In genomic region chr3:114290911-114291901, GRCh38 we compare ENCODE assay signal across 8 cellular contexts. TPM values are rescaled to one million over a fixed set of nuclear protein-coding genes. Genes with fewer than 3 reads are reported as not detected.
A peak's percentile ranks its signal among the peaks of the same experiment; 100 is the strongest.
DNase-seq lines count a peak whose midpoint lies in the region; ATAC-seq and TF ChIP-seq lines count a peak whose summit lies in the region.

No MANE protein-coding gene starts in this region.

- H3K27ac ChIP-seq in fibroblast of lung (ENCODE audit: insufficient read depth, low read length) (no peak overlapping the region), neuronal stem cell (replicated peaks; ENCODE audit: low read length) (no peak overlapping the region), suprapubic skin (no peak overlapping the region)

- WGBS in neuronal stem cell (ENCODE audit: extremely low coverage in 2 of 2, insufficient read length in 2 of 2, insufficient replicate concordance in 1 of 2), 2 donors = no CpG with 5 or more reads among the region's 23 CpGs
- 71% methylated on average over 9 of the region's 23 CpGs for WGBS in suprapubic skin

- no peak overlapping the region for H2BK5ac ChIP-seq in neuronal stem cell (ENCODE audit: low read length)

- no peaks in the 10 kb centered on the region for H3K79me1 ChIP-seq in neuronal stem cell (ENCODE audit: low read depth, low read length)

- no peak overlapping the region for H3K14ac ChIP-seq in neuronal stem cell (ENCODE audit: low read length)

- H3K4me3 ChIP-seq in NT2/D1 (ENCODE audit: insufficient read length, low read depth) (no peak overlapping the region), fibroblast of lung (replicated peaks in 1 of 4; ENCODE audit: control extremely low read depth in 1 of 4, insufficient read depth in 1 of 4, low read depth in 3 of 4, low read length in 4 of 4) (no peak overlapping the region), neuronal stem cell (ENCODE audit: low read length in 2 of 2) (no peak overlapping the region), suprapubic skin (no peak overlapping the region)

- H2AK5ac ChIP-seq in neuronal stem cell (ENCODE audit: low read depth, low read length) = no peak overlapping the region

- no peak overlapping the region for H2AFZ ChIP-seq in fibroblast of lung (ENCODE audit: low read length)
- H2AFZ ChIP-seq in neuronal stem cell (ENCODE audit: low read length) = peak overlapping the region; percentile 42

- no peak overlapping the region for H4K91ac ChIP-seq in neuronal stem cell (ENCODE audit: low read depth, low read length, poor library complexity)

- no peak overlapping the region for H3K4ac ChIP-seq in neuronal stem cell (ENCODE audit: low read length)

- H2BK120ac ChIP-seq in neuronal stem cell (ENCODE audit: low read depth, low read length) = no peak overlapping the region

- no peaks in the 10 kb centered on the region for H3K9me3 ChIP-seq in NT2/D1 (ENCODE audit: insufficient read depth, low read length)
- no peaks in the 10 kb centered on the region for H3K9me3 ChIP-seq in fibroblast of lung (ENCODE audit: control insufficient read depth, insufficient read depth, low read depth, low read length)
- no peaks in the 10 kb centered on the region for H3K9me3 ChIP-seq in neuronal stem cell (replicated peaks in 1 of 2; ENCODE audit: control insufficient read depth in 2 of 2, insufficient read depth in 1 of 2, low read depth in 1 of 2, low read length in 2 of 2)
- H3K9me3 ChIP-seq in suprapubic skin = no peaks in the 10 kb centered on the region

- no peaks in the 10 kb centered on the region for H3K79me2 ChIP-seq in fibroblast of lung (ENCODE audit: control insufficient read depth, insufficient read depth, low read length)

- TF ChIP-seq POLR2A in suprapubic skin (IDR thresholded peaks at IDR 0.05) = no peak

- H2BK15ac ChIP-seq in neuronal stem cell (ENCODE audit: low read length) = no peak overlapping the region

- peaks cover 6% of the 10 kb centered on the region for H3K4me1 ChIP-seq in NT2/D1 (ENCODE audit: insufficient read depth, insufficient read length)
- no peaks in the 10 kb centered on the region for H3K4me1 ChIP-seq in fibroblast of lung (ENCODE audit: control insufficient read depth, extremely low read depth, insufficient read depth, low read length)
- peaks cover 0 to 3% of the 10 kb centered on the region in 2 donors for H3K4me1 ChIP-seq in neuronal stem cell (ENCODE audit: control insufficient read depth in 2 of 2, insufficient read depth in 1 of 2, low read depth in 1 of 2, low read length in 2 of 2)
- H3K4me1 ChIP-seq in suprapubic skin = no peaks in the 10 kb centered on the region

- TF ChIP-seq EP300 in suprapubic skin (IDR thresholded peaks at IDR 0.05) = no peak

- no peak overlapping the region for H2BK12ac ChIP-seq in neuronal stem cell (ENCODE audit: low read length)

- H3K23ac ChIP-seq in neuronal stem cell (ENCODE audit: low read depth, low read length, poor library complexity) = no peak overlapping the region

- peak; percentile 84 for ATAC-seq in GM19455 (IDR thresholded peaks at IDR 0.05; ENCODE audit: unreplicated experiment)
- ATAC-seq in HG03520 (IDR thresholded peaks at IDR 0.05; ENCODE audit: unreplicated experiment) = peak; percentile 91

- no peak overlapping the region for H3K9ac ChIP-seq in NT2/D1 (ENCODE audit: insufficient read length, low read depth)
- no peak overlapping the region for H3K9ac ChIP-seq in fibroblast of lung (ENCODE audit: insufficient read depth, low read length)
- no peak overlapping the region for H3K9ac ChIP-seq in neuronal stem cell (ENCODE audit: low read depth, low read length, poor library complexity)

- peak; percentile 62 to 74 for TF ChIP-seq CTCF in fibroblast of lung (conservative IDR thresholded peaks at IDR 0.05 in 1 of 2, IDR thresholded peaks at IDR 0.05 in 1 of 2; ENCODE audit: low read depth in 1 of 2, low read length in 2 of 2)
- TF ChIP-seq CTCF in suprapubic skin (IDR thresholded peaks at IDR 0.05) = peak; percentile 46 to 69

- H3K4me2 ChIP-seq in fibroblast of lung (ENCODE audit: extremely low read depth, insufficient read depth, low read length) = no peak overlapping the region
- no peak overlapping the region for H3K4me2 ChIP-seq in neuronal stem cell (ENCODE audit: insufficient read depth, low read length, poor library complexity, severe bottlenecking)

- H3K36me3 ChIP-seq in NT2/D1 (ENCODE audit: insufficient read depth, insufficient read length, low read length) (no peaks in the 10 kb centered on the region), fibroblast of lung (ENCODE audit: control insufficient read depth, insufficient read depth, low read length) (no peaks in the 10 kb centered on the region), neuronal stem cell (replicated peaks in 1 of 2; ENCODE audit: control insufficient read depth in 2 of 2, insufficient read depth in 2 of 2, low read length in 2 of 2) (no peaks in the 10 kb centered on the region), suprapubic skin (no peaks in the 10 kb centered on the region)

- no peaks in the 10 kb centered on the region for H4K20me1 ChIP-seq in fibroblast of lung (ENCODE audit: control insufficient read depth, extremely low read depth, insufficient read depth, low read length)

- DNase-seq in Caki2 (ENCODE audit: low read depth) (peak; percentile 14), NT2/D1 (ENCODE audit: low read depth, low spot score) (peak; percentile 89), fibroblast of lung (ENCODE audit: low read depth in 2 of 2) (peak; percentile 15 to 42), neuronal stem cell (ENCODE audit: low spot score) (peak; percentile 79), suprapubic skin (ENCODE audit: low spot score in 2 of 2) (peak in 1 of 2 donors; percentile 72)
- DNase-seq in activated CD8-positive, alpha-beta memory T cell treated with anti-CD3 and anti-CD28 coated beads, Interleukin-2, amount 50 U/mL, for 4 hours = peak; percentile 95

- in situ Hi-C loops in Caki2 (cut with HindIII; ENCODE audit: low pct_unique_long_range_greater_than_20kb, low sequenced_read_pairs) = no loop called here

- no peak overlapping the region for H4K8ac ChIP-seq in neuronal stem cell (ENCODE audit: low read depth, low read length)

- H3K27me3 ChIP-seq in NT2/D1 (ENCODE audit: insufficient read depth, insufficient read length) (no peaks in the 10 kb centered on the region), fibroblast of lung (ENCODE audit: control insufficient read depth, insufficient read depth, low read length) (no peaks in the 10 kb centered on the region), neuronal stem cell (ENCODE audit: control insufficient read depth in 3 of 3, insufficient read depth in 3 of 3, low read depth in 1 of 3, low read length in 3 of 3) (no peaks in the 10 kb centered on the region), suprapubic skin (no peaks in the 10 kb centered on the region)

- peak overlapping the region; percentile 57 for H3K18ac ChIP-seq in neuronal stem cell (ENCODE audit: low read length)

RNA-seq across cellular contexts. Expression of gene TIGIT, which starts 2.6 kb away (rescaled TPM):
- not detected in 2 replicates for total RNA-seq in Caki2 (2014; rRNA removed; shearing (Covaris generic); ENCODE audit: low replicate concordance)
- total RNA-seq in fibroblast of lung (not detected in 2 replicates), suprapubic skin (under 1 TPM in 1 of 4 donors, not detected in 3; 0.30 TPM)
- polyA plus RNA-seq in fibroblast of lung = not detected in 2 replicates
- not detected in 2 replicates for polyA plus RNA-seq in fibroblast of lung (2012)
- not detected in 2 replicates for polyA minus RNA-seq in fibroblast of lung (ENCODE audit: low replicate concordance)
- polyA plus RNA-seq in neuronal stem cell (2013, experiment 1 of 2) = not detected
- polyA plus RNA-seq in neuronal stem cell (2013, experiment 2 of 2) = not detected

RNA-seq across cellular contexts. Expression of gene ZNF80, which starts 53.8 kb away (rescaled TPM):
- total RNA-seq in Caki2 (2014; rRNA removed; shearing (Covaris generic); ENCODE audit: low replicate concordance) = not detected in 2 replicates
- not detected in 2 replicates for total RNA-seq in fibroblast of lung
- polyA plus RNA-seq in fibroblast of lung = not detected in 2 replicates
- polyA plus RNA-seq in fibroblast of lung (2012) = not detected in 2 replicates
- not detected in 2 replicates for polyA minus RNA-seq in fibroblast of lung (ENCODE audit: low replicate concordance)
- not detected for polyA plus RNA-seq in neuronal stem cell (2013, experiment 1 of 2)
- not detected for polyA plus RNA-seq in neuronal stem cell (2013, experiment 2 of 2)
- not detected for total RNA-seq in suprapubic skin
